8 cellular contexts compared by ENCODE assay signal in genomic region chr2:75199428-75200011, GRCh38. TPM values are rescaled to one million over a fixed set of nuclear protein-coding genes. Genes with fewer than 3 reads are reported as not detected.
DNase-seq lines count a peak whose midpoint lies in the region; TF ChIP-seq lines count a peak whose summit lies in the region.

Gene TACR1 (minus strand): TSS chr2:75199520. CDS start chr2:75198934, 586 bp downstream.

- peaks cover 90% of the 10 kb centered on the region for H3K27me3 Mint-ChIP-seq in mesothelial cell of epicardium (ENCODE audit: low read depth)

- DNase-seq in DMS114 treated with DMSO at 0.1 percent for 48 hours (lab: John Stamatoyannopoulos, UW; ENCODE audit: unreplicated experiment) (peak; percentile 11), GM20000 (ENCODE audit: low spot score) (peak; percentile 71), KBM-7 (peak; percentile 39), mesothelial cell of epicardium (ENCODE audit: low spot score in 2 of 2, unreplicated experiment in 2 of 2) (peak; percentile 35 to 72), HPDE6-E6E7 (ENCODE audit: extremely low spot score) (no peak)
- peak; percentile 42 to 55 for DNase-seq in activated CD4-positive, alpha-beta T cell treated with anti-CD3 and anti-CD28 coated beads, Interleukin-2, amount 50 U/mL, for 48 hours
- peak; percentile 65 for DNase-seq in stimulated activated CD8-positive, alpha-beta memory T cell treated with anti-CD3 and anti-CD28 coated beads, Interleukin-4, amount 100 ng/mL, for 48 hours

- H3K36me3 Mint-ChIP-seq in mesothelial cell of epicardium, result no peaks in the 10 kb centered on the region

- no peaks in the 10 kb centered on the region for H3K9me3 Mint-ChIP-seq in mesothelial cell of epicardium

- peaks cover 17% of the 10 kb centered on the region for H3K4me1 Mint-ChIP-seq in mesothelial cell of epicardium

- H3K36me3 ChIP-seq in endocrine pancreas (ENCODE audit: control insufficient read depth, insufficient read depth, low read length), result no peaks in the 10 kb centered on the region

- H3K4me1 ChIP-seq in endocrine pancreas (ENCODE audit: control insufficient read depth, insufficient read depth, low read length), result no peaks in the 10 kb centered on the region

- in situ Hi-C loops in KBM-7 (cut with MboI; ENCODE audit: low pct_unique_long_range_greater_than_20kb, low sequenced_read_pairs), result no loop called here

- no peak within 1 kb of the TSS for H3K9ac ChIP-seq in endocrine pancreas (ENCODE audit: control insufficient read depth, insufficient read depth, low read length)

- H3K9me3 ChIP-seq in endocrine pancreas (ENCODE audit: control insufficient read depth, low read length), result no peaks in the 10 kb centered on the region

- H3K4me3 ChIP-seq in endocrine pancreas (ENCODE audit: control insufficient read depth, insufficient read depth, low read length), result peak within 1 kb of the TSS; percentile 43

- no peak within 1 kb of the TSS for H3K27ac Mint-ChIP-seq in mesothelial cell of epicardium

- TF ChIP-seq CTCF in GM20000 (IDR thresholded peaks at IDR 0.05; ENCODE audit: extremely low read depth, missing control alignments) (peak; percentile 39), mesothelial cell of epicardium (IDR thresholded peaks at IDR 0.05; ENCODE audit: unreplicated experiment) (peak; percentile 18)

- H3K27me3 ChIP-seq in endocrine pancreas (ENCODE audit: control insufficient read depth, insufficient read depth, low read length), result peaks cover 9% of the 10 kb centered on the region

- peak within 1 kb of the TSS; percentile 71 for H3K4me3 Mint-ChIP-seq in mesothelial cell of epicardium

RNA-seq across cellular contexts. Expression of gene TACR1, which starts in this region (rescaled TPM):
- 0.09 to 0.38 TPM (median 0.20 TPM) in 3 replicates for total RNA-seq in mesothelial cell of epicardium

Comparison
In these comparisons a context has a peak if more than half of its experiments do, and no peak if none do; other contexts are left out.
1. Peak in DNase-seq in mesothelial cell of epicardium; RNA of the gene not detected or under 1 TPM.